In genomic region chr5:135944967-135945560, GRCh38 we compare ENCODE assay signal across 1 cellular context.
TF ChIP-seq lines count a peak whose summit lies in the region.

No MANE protein-coding gene starts in this region.

TF ChIP-seq in GM23338, 12 proteins besides CTCF, POLR2A, EP300 and RAD21 (continued from another document):
- TF ChIP-seq ZNF462 (CRISPR knock-in tag; IDR thresholded peaks at IDR 0.05) (no peak), EZH2phosphoT487 (IDR thresholded peaks at IDR 0.05; ENCODE audit: unreplicated experiment) (no peak), POLR2AphosphoS5 (IDR thresholded peaks at IDR 0.05; ENCODE audit: low read depth) (no peak)
TF ChIP-seq in GM23338: peak in this region for 0.
